Comparison of ENCODE assay signal across 11 cellular contexts in the genomic region with DNA sequence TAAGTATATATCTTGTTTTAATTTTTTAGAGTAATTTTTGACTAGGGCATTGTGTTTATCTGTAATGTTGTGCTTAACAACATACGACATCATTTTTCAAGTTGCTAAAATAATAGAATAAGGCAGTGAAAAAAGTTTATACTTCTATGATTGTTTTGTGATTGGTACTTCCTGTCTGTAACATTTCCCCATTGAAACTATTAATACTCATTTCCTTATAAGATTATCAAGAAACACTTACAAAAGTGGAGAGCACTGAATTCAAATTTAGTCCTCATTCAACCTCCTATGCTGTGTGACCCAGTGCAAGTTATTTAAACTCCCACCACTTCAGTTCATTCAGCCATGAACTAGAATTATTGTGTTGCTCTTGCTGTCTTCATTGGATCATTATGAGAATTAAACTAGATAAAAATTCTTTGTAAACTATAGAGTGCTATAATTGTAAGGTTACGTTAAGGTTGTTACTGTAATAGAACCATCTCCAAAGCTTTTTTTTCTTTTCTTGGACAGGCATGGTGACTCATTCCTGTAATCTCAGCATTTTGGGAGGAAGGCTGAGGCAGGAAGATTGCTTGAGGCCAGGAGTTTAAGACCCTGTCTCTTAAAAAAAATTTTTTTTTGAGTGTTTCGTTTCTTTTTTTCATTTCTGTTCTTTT. TPM values are rescaled to one million over a fixed set of nuclear protein-coding genes. Genes with fewer than 3 reads are reported as not detected.
DNase-seq lines count a peak whose midpoint lies in the region; ATAC-seq and TF ChIP-seq lines count a peak whose summit lies in the region.
"Had no signal": no experiment of that assay in that cellular context is flagged by ENCODE, and none has a peak within 500 bp of the region (broad histone marks: within the 10 kb centered on the region; RNA-seq: fewer than 3 reads in every experiment).

No MANE protein-coding gene starts in this region.

- H3K27ac Mint-ChIP-seq in nephron progenitor cell: no peak overlapping the region
- H3K27ac Mint-ChIP-seq in activated CD4-positive, alpha-beta T cell treated with anti-CD3 and anti-CD28 coated beads, Interleukin-2, amount 10 ng/mL, durations not matched to agents 24 days and 14 days: no peak overlapping the region
- no peak overlapping the region for H3K27ac Mint-ChIP-seq in T-helper 17 cell
- H3K27ac Mint-ChIP-seq: activated naive CD4-positive, alpha-beta T cell treated with anti-CD3 and anti-CD28 coated beads, Interleukin-2, amount 50 U/mL, for 72 hours; endodermal cell had no signal

- no peaks in the 10 kb centered on the region for H4K20me1 ChIP-seq in DOHH2 (ENCODE audit: control insufficient read depth, insufficient read depth, low read depth, low read length)
- H4K20me1 ChIP-seq in mammary epithelial cell (ENCODE audit: insufficient read depth, low read length): no peaks in the 10 kb centered on the region

- H3K4me1 ChIP-seq in DOHH2 (ENCODE audit: control insufficient read depth, low read length): peaks cover 27% of the 10 kb centered on the region
- H3K4me1 ChIP-seq in mammary epithelial cell (ENCODE audit: insufficient read depth, low read length): peaks cover 17% of the 10 kb centered on the region

- H3K79me2 ChIP-seq in DOHH2 (ENCODE audit: control insufficient read depth, low read length) (peaks cover 38% of the 10 kb centered on the region), mammary epithelial cell (ENCODE audit: insufficient read depth, low read length) (peaks cover 37% of the 10 kb centered on the region)

- peaks cover 32% of the 10 kb centered on the region for H3K36me3 Mint-ChIP-seq in nephron progenitor cell (ENCODE audit: low read depth)
- peaks cover 29% of the 10 kb centered on the region for H3K36me3 Mint-ChIP-seq in activated CD4-positive, alpha-beta T cell treated with anti-CD3 and anti-CD28 coated beads, Interleukin-2, amount 10 ng/mL, durations not matched to agents 24 days and 14 days (ENCODE audit: low read depth)
- peaks cover 6% of the 10 kb centered on the region for H3K36me3 Mint-ChIP-seq in T-helper 17 cell (ENCODE audit: low read depth)

- TF ChIP-seq CTCF in DOHH2 (IDR thresholded peaks at IDR 0.05; ENCODE audit: low read depth, low read length, poor library complexity, severe bottlenecking) (no peak), mammary epithelial cell (conservative IDR thresholded peaks at IDR 0.05 in 1 of 2, IDR thresholded peaks at IDR 0.05 in 1 of 2; ENCODE audit: extremely low read depth in 1 of 2, insufficient read depth in 1 of 2, low read depth in 1 of 2, low read length in 2 of 2) (no peak), nephron progenitor cell (IDR thresholded peaks at IDR 0.05) (no peak)

- DNase-seq in NCI-H69 (lab: John Stamatoyannopoulos, UW): peak; percentile 33
- DNase-seq in mammary epithelial cell: peak; percentile 42
- no peak for DNase-seq in nephron progenitor cell
- DNase-seq in activated CD4-positive, alpha-beta T cell treated with anti-CD3 and anti-CD28 coated beads, Interleukin-2, amount 10 ng/mL, durations not matched to agents 24 days and 14 days: no peak
- DNase-seq in T-helper 17 cell: no peak
- no peak for DNase-seq in NCI-H526 (lab: John Stamatoyannopoulos, UW)
- DNase-seq: endodermal cell, NCI-H2171 treated with DMSO at 0.1 percent for 48 hours had no signal

- BruUV-seq in mammary epithelial cell (replicated peaks; lab: Mats Ljungman, UMichigan): no TSS peak

- no peak overlapping the region for H2AFZ ChIP-seq in mammary epithelial cell (ENCODE audit: low read depth, low read length)

- no peaks in the 10 kb centered on the region for H3K27me3 Mint-ChIP-seq in nephron progenitor cell (ENCODE audit: low read depth, poor library complexity)
- H3K27me3 Mint-ChIP-seq in activated CD4-positive, alpha-beta T cell treated with anti-CD3 and anti-CD28 coated beads, Interleukin-2, amount 10 ng/mL, durations not matched to agents 24 days and 14 days: no peaks in the 10 kb centered on the region
- H3K27me3 Mint-ChIP-seq in T-helper 17 cell: no peaks in the 10 kb centered on the region

- H3K4me1 Mint-ChIP-seq in nephron progenitor cell (peaks cover 33% of the 10 kb centered on the region), T-helper 17 cell (peaks cover 12% of the 10 kb centered on the region)
- H3K4me1 Mint-ChIP-seq in activated CD4-positive, alpha-beta T cell treated with anti-CD3 and anti-CD28 coated beads, Interleukin-2, amount 10 ng/mL, durations not matched to agents 24 days and 14 days: peaks cover 8% of the 10 kb centered on the region

- 29% methylated on average over 3 of the region's 3 CpGs for WGBS in mammary epithelial cell (ENCODE audit: low coverage, missing lambda C conversion rate)

- H3K36me3 ChIP-seq in DOHH2 (ENCODE audit: control insufficient read depth, low read length) (peaks cover 56% of the 10 kb centered on the region), mammary epithelial cell (ENCODE audit: insufficient read depth, low read length) (peaks cover 19% of the 10 kb centered on the region)

- in situ Hi-C loops in mammary epithelial cell (cut with MboI; ENCODE audit: low sequenced_read_pairs in 2 of 2): no loop called here

- intact Hi-C loops in mammary epithelial cell (cut with micrococcal nuclease): loop anchor here (5.0 to 10.0 kb wide), 2 partner anchors 53 to 135 kb away; no protein-coding TSS in a partner anchor
- intact Hi-C loops in activated CD4-positive, alpha-beta T cell treated with anti-CD3 and anti-CD28 coated beads, Interleukin-2, amount 10 ng/mL, durations not matched to agents 24 days and 14 days (cut with micrococcal nuclease): loop anchor here (5.0 kb wide), 2 partner anchors 852 to 1963 kb away; a partner anchor contains a TSS

- no peaks in the 10 kb centered on the region for H3K27me3 ChIP-seq in DOHH2 (ENCODE audit: control insufficient read depth, low read length)
- H3K27me3 ChIP-seq in mammary epithelial cell (ENCODE audit: insufficient read depth, low read length): no peaks in the 10 kb centered on the region

- no peaks in the 10 kb centered on the region for H3K9me3 ChIP-seq in DOHH2 (ENCODE audit: control insufficient read depth, insufficient read depth, low read length)
- H3K9me3 ChIP-seq in mammary epithelial cell (replicated peaks; ENCODE audit: insufficient read depth, low read length): no peaks in the 10 kb centered on the region
- no peaks in the 10 kb centered on the region for H3K9me3 ChIP-seq in T-helper 17 cell (ENCODE audit: control insufficient read depth, low read length, poor library complexity, severe bottlenecking)

- dilution Hi-C loops in mammary epithelial cell (cut with HindIII; ENCODE audit: low sequenced_read_pairs): no loop called here

- no peaks in the 10 kb centered on the region for H3K9me2 ChIP-seq in DOHH2 (replicated peaks; ENCODE audit: control insufficient read depth, low read length)

- no peak overlapping the region for H3K27ac ChIP-seq in DOHH2 (ENCODE audit: low read depth, low read length)
- H3K27ac ChIP-seq in mammary epithelial cell (ENCODE audit: insufficient read depth, low read depth, low read length): peak overlapping the region; percentile 64

- H3F3A ChIP-seq in DOHH2 (ENCODE audit: control insufficient read depth, insufficient read depth): no peaks in the 10 kb centered on the region; the same call in 1 of the 2 replicates

- 0 out of 2 replicates have a peak overlapping the region, but pooled peaks have one; percentile 8 for H3K4me3 ChIP-seq in DOHH2 (ENCODE audit: low read length)
- peak overlapping the region in 2 of 3 experiments; percentile 20 to 34 for H3K4me3 ChIP-seq in mammary epithelial cell (replicated peaks in 1 of 3; ENCODE audit: insufficient read depth in 1 of 3, low read depth in 2 of 3, low read length in 3 of 3)

- ATAC-seq in T-helper 17 cell: no peak
- no peak for ATAC-seq in GM21515 (IDR thresholded peaks at IDR 0.05; ENCODE audit: unreplicated experiment)
- ATAC-seq: activated naive CD4-positive, alpha-beta T cell treated with anti-CD3 and anti-CD28 coated beads, Interleukin-2, amount 50 U/mL, for 72 hours had no signal

- H3K9ac ChIP-seq in mammary epithelial cell (ENCODE audit: insufficient read depth, low read length): no peak overlapping the region

- H3K4me2 ChIP-seq in DOHH2 (ENCODE audit: low read length): peak overlapping the region; percentile 28; the same call in 1 of the 2 replicates
- peak overlapping the region; percentile 67 for H3K4me2 ChIP-seq in mammary epithelial cell (ENCODE audit: insufficient read depth, low read depth, low read length)

- CTCF ChIA-PET in mammary epithelial cell (lab: Charles Lee; ENCODE audit: low non-redundant PET): no interaction called here

- no peaks in the 10 kb centered on the region for H3K9me3 Mint-ChIP-seq in nephron progenitor cell
- H3K9me3 Mint-ChIP-seq in activated CD4-positive, alpha-beta T cell treated with anti-CD3 and anti-CD28 coated beads, Interleukin-2, amount 10 ng/mL, durations not matched to agents 24 days and 14 days: no peaks in the 10 kb centered on the region
- H3K9me3 Mint-ChIP-seq: activated naive CD4-positive, alpha-beta T cell treated with anti-CD3 and anti-CD28 coated beads, Interleukin-2, amount 50 U/mL, for 72 hours; endodermal cell had no signal

- H3K4me3 Mint-ChIP-seq in nephron progenitor cell (peak overlapping the region; percentile 67), T-helper 17 cell (no peak overlapping the region)
- H3K4me3 Mint-ChIP-seq in activated CD4-positive, alpha-beta T cell treated with anti-CD3 and anti-CD28 coated beads, Interleukin-2, amount 10 ng/mL, durations not matched to agents 24 days and 14 days: no peak overlapping the region
- H3K4me3 Mint-ChIP-seq: endodermal cell had no signal

RNA-seq across cellular contexts. Expression of a gene that starts 2.8 kb away (rescaled TPM):
- 10 to 100 TPM; 14.0 to 14.5 TPM for total RNA-seq in mammary epithelial cell
- 5.0 TPM for polyA plus RNA-seq in mammary epithelial cell
- polyA minus RNA-seq in mammary epithelial cell: 0.47 TPM
- total RNA-seq in activated CD4-positive, alpha-beta T cell treated with anti-CD3 and anti-CD28 coated beads, Interleukin-2, amount 10 ng/mL, durations not matched to agents 24 days and 14 days: 10.8 and 12.0 TPM in 2 replicates
- 10 to 100 TPM in 1 of 2 donors, 1 to 10 TPM in 1; 6.7 to 10.2 TPM for total RNA-seq in T-helper 17 cell

Comparison
In these comparisons a context has a peak if more than half of its experiments do, and no peak if none do; other contexts are left out.
1. DNase-seq: peak in NCI-H69 (single experiment) and mammary epithelial cell (single experiment); none in nephron progenitor cell (single experiment), activated CD4-positive, alpha-beta T cell treated with anti-CD3 and anti-CD28 coated beads, Interleukin-2, amount 10 ng/mL, durations not matched to agents 24 days and 14 days (single experiment), T-helper 17 cell (0 of 3) and NCI-H526 (0 of 2).